Comparison of ENCODE assay signal across 8 cellular contexts in genomic region chr9:124769451-124770358, GRCh38. TPM values are rescaled to one million over a fixed set of nuclear protein-coding genes. Genes with fewer than 3 reads are reported as not detected.
A peak's percentile ranks its signal among the peaks of the same experiment; 100 is the strongest.
DNase-seq lines count a peak whose midpoint lies in the region; ATAC-seq and TF ChIP-seq lines count a peak whose summit lies in the region.

No MANE protein-coding gene starts in this region.

- H3K79me2 ChIP-seq in trophoblast cell (ENCODE audit: control insufficient read depth, insufficient read depth, low read length, poor library complexity) = no peaks in the 10 kb centered on the region

- no peaks in the 10 kb centered on the region for H3K36me3 Mint-ChIP-seq in CD4-positive, CD25-positive, alpha-beta regulatory T cell

- no peak overlapping the region for H3K4me3 ChIP-seq in CD4-positive, CD25-positive, alpha-beta regulatory T cell (ENCODE audit: low read depth, low read length)
- H3K4me3 ChIP-seq in HUES6 (ENCODE audit: low read depth, low read length) = peak overlapping the region; percentile 87
- H3K4me3 ChIP-seq in foreskin fibroblast (ENCODE audit: low read depth in 1 of 2, low read length in 2 of 2) = peak overlapping the region; percentile 23 to 61
- peak overlapping the region; percentile 84 for H3K4me3 ChIP-seq in trophoblast cell (ENCODE audit: low read depth, low read length)

- peaks cover 5 to 45% (median 28%) of the 10 kb centered on the region in 4 donors for H3K4me1 Mint-ChIP-seq in CD4-positive, CD25-positive, alpha-beta regulatory T cell

- peaks cover 0 to 1% (median 0%) of the 10 kb centered on the region in 7 donors for H3K9me3 Mint-ChIP-seq in CD4-positive, CD25-positive, alpha-beta regulatory T cell

- no peak for TF ChIP-seq CTCF in foreskin fibroblast (IDR thresholded peaks at IDR 0.05; ENCODE audit: low read depth, low read length)

- H3K9ac ChIP-seq in HUES6 (ENCODE audit: low read length) (peak overlapping the region; percentile 71), trophoblast cell (ENCODE audit: low read length) (no peak overlapping the region)

- H3K27ac Mint-ChIP-seq in CD4-positive, CD25-positive, alpha-beta regulatory T cell = peak overlapping the region in 2 of 3 donors; percentile 16 to 21

- H3K27me3 ChIP-seq in CD4-positive, CD25-positive, alpha-beta regulatory T cell (ENCODE audit: control insufficient read depth, insufficient read depth, low read length) = peaks cover 38% of the 10 kb centered on the region
- peaks cover 30% of the 10 kb centered on the region for H3K27me3 ChIP-seq in HUES6 (ENCODE audit: control insufficient read depth, insufficient read depth, low read length)
- H3K27me3 ChIP-seq in trophoblast cell (ENCODE audit: insufficient read depth, low read length) = peaks cover 9% of the 10 kb centered on the region

- H2BK120ac ChIP-seq in trophoblast cell (ENCODE audit: insufficient read depth, low read length, poor library complexity) = no peak overlapping the region

- no peak overlapping the region for H4K12ac ChIP-seq in trophoblast cell (ENCODE audit: low read depth, low read length)

- H3K4ac ChIP-seq in trophoblast cell (ENCODE audit: low read depth, low read length) = no peak overlapping the region

- no peaks in the 10 kb centered on the region for H3K9me3 ChIP-seq in CD4-positive, CD25-positive, alpha-beta regulatory T cell (ENCODE audit: control insufficient read depth in 2 of 2, low read length in 2 of 2)
- H3K9me3 ChIP-seq in HUES6 (ENCODE audit: control insufficient read depth, insufficient read depth, low read depth, low read length) (no peaks in the 10 kb centered on the region), trophoblast cell (ENCODE audit: insufficient read depth, low read depth, low read length) (no peaks in the 10 kb centered on the region)

- H2BK12ac ChIP-seq in trophoblast cell (ENCODE audit: low read length) = no peak overlapping the region

- peaks cover 69% of the 10 kb centered on the region for H3K27me3 Mint-ChIP-seq in CD4-positive, CD25-positive, alpha-beta regulatory T cell

- TF ChIP-seq POLR2A in GM18505 (IDR thresholded peaks at IDR 0.05; ENCODE audit: borderline replicate concordance, extremely low read depth, insufficient read depth, insufficient read length) = no peak

- H2AFZ ChIP-seq in trophoblast cell (ENCODE audit: insufficient read depth, low read length, poor library complexity) = no peak overlapping the region

- H3K36me3 ChIP-seq in CD4-positive, CD25-positive, alpha-beta regulatory T cell (ENCODE audit: control insufficient read depth, insufficient read depth, low read length) = no peaks in the 10 kb centered on the region
- no peaks in the 10 kb centered on the region for H3K36me3 ChIP-seq in HUES6 (ENCODE audit: control insufficient read depth, insufficient read depth, low read length)
- no peaks in the 10 kb centered on the region for H3K36me3 ChIP-seq in trophoblast cell (ENCODE audit: control insufficient read depth in 1 of 2, insufficient read depth in 2 of 2, low read length in 2 of 2)

- no peak overlapping the region for H3K23ac ChIP-seq in trophoblast cell (ENCODE audit: low read length)

- ATAC-seq in CD4-positive, CD25-positive, alpha-beta regulatory T cell (ENCODE audit: low read depth in 2 of 2) = no peak
- ATAC-seq in HG02571 (IDR thresholded peaks at IDR 0.05; ENCODE audit: unreplicated experiment) (no peak), HG03521 (IDR thresholded peaks at IDR 0.05; ENCODE audit: unreplicated experiment) (no peak), GM18505 (IDR thresholded peaks at IDR 0.05; ENCODE audit: unreplicated experiment) (no peak)

- peak overlapping the region; percentile 82 to 92 (median 87) for H3K4me3 Mint-ChIP-seq in CD4-positive, CD25-positive, alpha-beta regulatory T cell

- no peak overlapping the region for H2BK5ac ChIP-seq in trophoblast cell (ENCODE audit: low read depth, low read length, poor library complexity)

- H3K79me1 ChIP-seq in trophoblast cell (ENCODE audit: low read length) = no peaks in the 10 kb centered on the region

- no peak overlapping the region for H3K18ac ChIP-seq in trophoblast cell (ENCODE audit: low read length)

- no peak overlapping the region for H2AK5ac ChIP-seq in trophoblast cell (ENCODE audit: low read length)

- H3K14ac ChIP-seq in trophoblast cell (ENCODE audit: low read length) = no peak overlapping the region

- no peak overlapping the region for H4K8ac ChIP-seq in trophoblast cell (ENCODE audit: low read depth, low read length)

- H4K91ac ChIP-seq in trophoblast cell (ENCODE audit: low read depth, low read length) = no peak overlapping the region

- H3K4me2 ChIP-seq in trophoblast cell (ENCODE audit: low read length) = peak overlapping the region; percentile 83

- H3K4me1 ChIP-seq in CD4-positive, CD25-positive, alpha-beta regulatory T cell (ENCODE audit: control insufficient read depth, insufficient read depth, low read length, poor library complexity, severe bottlenecking) = peaks cover 32% of the 10 kb centered on the region
- H3K4me1 ChIP-seq in HUES6 (ENCODE audit: control insufficient read depth, insufficient read depth, low read length) (peaks cover 53% of the 10 kb centered on the region), trophoblast cell (ENCODE audit: control insufficient read depth in 1 of 2, insufficient read depth in 2 of 2, low read length in 2 of 2) (peaks cover 0 to 3% of the 10 kb centered on the region in 2 experiments)

- WGBS in trophoblast cell (ENCODE audit: extremely low coverage, insufficient coverage, insufficient read length) = no CpG with 5 or more reads among the region's 57 CpGs

- peak in 1 of 3 donors; percentile 17 for DNase-seq in CD4-positive, CD25-positive, alpha-beta regulatory T cell
- DNase-seq in activated CD4-positive, alpha-beta T cell treated with anti-CD3 and anti-CD28 coated beads, Interleukin-2, amount 50 U/mL, for 1 hour = peak; percentile 16
- DNase-seq in foreskin fibroblast (peak in 1 of 2 donors; percentile 31), trophoblast cell (peak in 1 of 2 donors; percentile 38)

- no peak overlapping the region for H3K27ac ChIP-seq in CD4-positive, CD25-positive, alpha-beta regulatory T cell (ENCODE audit: insufficient read depth, low read length, poor library complexity, severe bottlenecking)
- no peak overlapping the region for H3K27ac ChIP-seq in HUES6 (ENCODE audit: low read depth, low read length)
- H3K27ac ChIP-seq in trophoblast cell (ENCODE audit: low read depth, low read length) = no peak overlapping the region

RNA-seq across cellular contexts. Expression of gene NR6A1, which starts 1.4 kb away (rescaled TPM):
- 0.05 TPM for total RNA-seq in CD4-positive, CD25-positive, alpha-beta regulatory T cell
- polyA plus RNA-seq in CD4-positive, CD25-positive, alpha-beta regulatory T cell = not detected
- 27.5 and 27.6 TPM in 2 replicates for polyA plus RNA-seq in trophoblast cell (2013)

RNA-seq across cellular contexts. Expression of gene OLFML2A, which starts 7.2 kb away (rescaled TPM):
- not detected for total RNA-seq in CD4-positive, CD25-positive, alpha-beta regulatory T cell
- not detected for polyA plus RNA-seq in CD4-positive, CD25-positive, alpha-beta regulatory T cell
- 95.6 and 101 TPM in 2 replicates for polyA plus RNA-seq in trophoblast cell (2013)
